8 cellular contexts compared by ENCODE assay signal in the genomic region with DNA sequence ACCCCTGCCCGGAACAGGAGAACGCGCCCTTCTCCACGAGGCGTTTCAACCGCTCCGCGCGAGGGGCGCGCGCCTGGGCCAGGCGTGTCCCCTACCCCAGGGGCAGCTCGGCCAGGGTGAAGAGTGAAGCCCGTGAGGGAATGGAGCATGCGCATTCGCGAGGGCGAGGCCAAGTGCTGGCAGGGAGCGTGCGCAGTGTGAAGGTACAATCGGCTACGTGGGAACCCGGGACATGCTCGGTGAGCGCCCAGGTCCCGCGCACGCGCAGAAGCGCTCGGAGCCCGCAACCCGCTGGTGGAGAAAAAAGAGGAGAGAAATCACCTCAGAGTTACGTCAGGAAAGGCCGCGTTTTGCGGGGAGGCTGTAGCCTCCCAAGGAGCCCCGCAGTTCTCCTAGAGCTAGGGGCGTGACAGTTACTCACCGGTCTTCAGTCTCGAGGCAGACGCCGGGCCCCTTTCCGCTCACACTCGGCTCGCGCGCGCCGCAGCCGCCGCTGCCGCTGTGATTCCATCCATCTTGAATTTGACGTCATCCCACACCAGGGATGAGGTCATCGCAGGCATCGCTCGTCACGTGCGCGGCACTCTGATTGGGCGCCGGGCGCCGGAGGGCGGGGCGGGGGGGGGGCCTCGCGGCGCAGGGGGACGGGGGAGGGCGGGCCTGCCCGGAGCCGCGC. TPM values are rescaled to one million over a fixed set of nuclear protein-coding genes. Genes with fewer than 3 reads are reported as not detected.
DNase-seq lines count a peak whose midpoint lies in the region; FAIRE-seq and TF ChIP-seq lines count a peak whose summit lies in the region.

Gene ZBTB21 (minus strand): TSS at position 530 of the 676 bp plus-strand sequence. CDS start 16,265 bp downstream, outside the sequence.

- DNase-seq in GDM1 (lab: John Stamatoyannopoulos, UW): peak; percentile 97
- peak; percentile 99 for DNase-seq in HEK293T (ENCODE audit: extremely low spot score)
- DNase-seq in NAMALWA (ENCODE audit: low spot score): peak; percentile 98
- peak; percentile 97 for DNase-seq in SK-N-DZ (ENCODE audit: low spot score)
- DNase-seq in activated naive CD4-positive, alpha-beta T cell treated with anti-CD3 and anti-CD28 coated beads for 36 hours: peak; percentile 98
- peak; percentile 94 for DNase-seq in frontal cortex (ENCODE audit: low spot score in 2 of 2)
- DNase-seq in substantia nigra (lab: John Stamatoyannopoulos, UW): peak; percentile 82 to 99 (median 95)

- POLR2A ChIA-PET in HEK293T (lab: Yijun Ruan, JAX): interaction anchor here (0.7 to 1.5 kb wide), 2 partner anchors 11 to 58 kb away, joined by 3 to 5 read pairs; no protein-coding TSS in a partner anchor

- peak within 1 kb of the TSS; percentile 99 for H3K27ac Mint-ChIP-seq in activated naive CD4-positive, alpha-beta T cell treated with anti-CD3 and anti-CD28 coated beads for 36 hours

- H3K27me3 Mint-ChIP-seq in activated naive CD4-positive, alpha-beta T cell treated with anti-CD3 and anti-CD28 coated beads for 36 hours (ENCODE audit: low read depth): no peaks in the 10 kb centered on the region

- no peak for FAIRE-seq in frontal cortex (lab: Jason Lieb, UNC)

- H3K27me3 ChIP-seq in neutrophil: peaks cover 47% of the 10 kb centered on the region

- no peaks in the 10 kb centered on the region for H3K36me3 ChIP-seq in neutrophil

- H3K4me3 Mint-ChIP-seq in activated naive CD4-positive, alpha-beta T cell treated with anti-CD3 and anti-CD28 coated beads for 36 hours: peak within 1 kb of the TSS; percentile 98

- H3K9me3 ChIP-seq in neutrophil: no peaks in the 10 kb centered on the region

- H3K4me1 ChIP-seq in neutrophil (ENCODE audit: control insufficient read depth in 1 of 2, insufficient read depth in 1 of 2, low read depth in 1 of 2, low read length in 1 of 2): peaks cover 14 to 19% of the 10 kb centered on the region in 2 experiments

- TF ChIP-seq CTCF in neutrophil (IDR thresholded peaks at IDR 0.05): no peak

- peak within 1 kb of the TSS; percentile 83 to 93 for H3K4me3 ChIP-seq in neutrophil (ENCODE audit: low read depth in 1 of 2, low read length in 1 of 2)

- peaks cover 32% of the 10 kb centered on the region for H3K4me1 Mint-ChIP-seq in activated naive CD4-positive, alpha-beta T cell treated with anti-CD3 and anti-CD28 coated beads for 36 hours (ENCODE audit: low read depth)

- CTCF ChIA-PET in HEK293T (lab: Yijun Ruan, JAX): no interaction called here
- CTCF ChIA-PET in activated naive CD4-positive, alpha-beta T cell treated with anti-CD3 and anti-CD28 coated beads for 36 hours (lab: Charles Lee): interaction anchor here (1.2 to 1.8 kb wide), 2 partner anchors 98 to 193 kb away, joined by 3 to 6 read pairs; no protein-coding TSS in a partner anchor

- intact Hi-C loops in activated naive CD4-positive, alpha-beta T cell treated with anti-CD3 and anti-CD28 coated beads for 36 hours (cut with micrococcal nuclease): loop anchor here (1.0 to 10.0 kb wide), 8 partner anchors 8 to 647 kb away; partner anchors contain the start of genes MX2, RIPK4 and UBASH3A

- H3K36me3 Mint-ChIP-seq in activated naive CD4-positive, alpha-beta T cell treated with anti-CD3 and anti-CD28 coated beads for 36 hours (ENCODE audit: low read depth): peaks cover 19% of the 10 kb centered on the region

- H3K27ac ChIP-seq in neutrophil: peak within 1 kb of the TSS; percentile 95
- peak within 1 kb of the TSS; percentile 95 for H3K27ac ChIP-seq in substantia nigra (ENCODE audit: low read depth, low read length, poor library complexity, severe bottlenecking)

- peaks cover 5% of the 10 kb centered on the region for H3K9me3 Mint-ChIP-seq in activated naive CD4-positive, alpha-beta T cell treated with anti-CD3 and anti-CD28 coated beads for 36 hours

TF ChIP-seq in HEK293T, 16 proteins besides CTCF, POLR2A, EP300 and RAD21:
- TF ChIP-seq TARDBP (IDR thresholded peaks at IDR 0.05) (peak; percentile 93), L3MBTL2 (conservative IDR thresholded peaks at IDR 0.05) (0 out of 2 replicates have a peak, but pooled peaks have one; percentile 29), ARNT (IDR thresholded peaks at IDR 0.05) (no peak), NFRKB (IDR thresholded peaks at IDR 0.05) (no peak), ZNF384 (IDR thresholded peaks at IDR 0.05) (peak; percentile 67; the same call in 1 of the 2 replicates), FOXM1 (IDR thresholded peaks at IDR 0.05; ENCODE audit: borderline replicate concordance) (no peak), CTBP1 (IDR thresholded peaks at IDR 0.05; ENCODE audit: borderline replicate concordance) (peak; percentile 56), PKNOX1 (IDR thresholded peaks at IDR 0.05) (no peak), HDGF (IDR thresholded peaks at IDR 0.05; ENCODE audit: borderline replicate concordance) (no peak), ELF4 (IDR thresholded peaks at IDR 0.05) (no peak), SP1 (IDR thresholded peaks at IDR 0.05) (no peak), FOXK2 (IDR thresholded peaks at IDR 0.05) (no peak), FOXA1 (IDR thresholded peaks at IDR 0.05) (no peak), SUZ12 (IDR thresholded peaks at IDR 0.05) (no peak), BHLHE40 (IDR thresholded peaks at IDR 0.05; ENCODE audit: borderline replicate concordance) (no peak)
TF ChIP-seq in HEK293T: peak in this region for 4.

RNA-seq across cellular contexts. Expression of gene ZBTB21, which starts in this region (rescaled TPM):
- 4.3 and 6.2 TPM in 2 replicates for polyA plus RNA-seq in SK-N-DZ (2014; cell fraction: cytosol; rRNA removed)
- polyA plus RNA-seq in SK-N-DZ (2014; cell fraction: nucleus; rRNA removed): 3.1 and 3.9 TPM in 2 replicates
- total RNA-seq in activated naive CD4-positive, alpha-beta T cell treated with anti-CD3 and anti-CD28 coated beads for 36 hours: 10 to 100 TPM; 27.8 to 28.0 TPM
- 11.8 TPM for total RNA-seq in frontal cortex

Comparison
In these comparisons a context has a peak if more than half of its experiments do, and no peak if none do; other contexts are left out.
1. Peak in every context shown above with its lines: DNase-seq, H3K4me3 ChIP-seq and H3K27ac ChIP-seq.